Comparison of ENCODE assay signal across 8 cellular contexts in genomic region chr18:79069792-79070151, GRCh38. TPM values are rescaled to one million over a fixed set of nuclear protein-coding genes. Genes with fewer than 3 reads are reported as not detected.
A peak's percentile ranks its signal among the peaks of the same experiment; 100 is the strongest.
DNase-seq lines count a peak whose midpoint lies in the region; ATAC-seq and TF ChIP-seq lines count a peak whose summit lies in the region.

No MANE protein-coding gene starts in this region.

- RAD21 ChIA-PET in HCT116 (lab: Charles Lee; ENCODE audit: low non-redundant PET in 1 of 2, low total read pairs in 2 of 2, uncharacterized antibody in 2 of 2, unreplicated experiment in 2 of 2): no interaction called here

- peaks cover 40% of the 10 kb centered on the region for H3K79me2 ChIP-seq in HCT116 (ENCODE audit: insufficient read depth, low read length)

- H4K20me1 ChIP-seq in HCT116 (ENCODE audit: insufficient read depth): no peaks in the 10 kb centered on the region

- TF ChIP-seq RAD21 in HCT116 (IDR thresholded peaks at IDR 0.05; ENCODE audit: low read depth): no peak
- TF ChIP-seq RAD21 in liver (IDR thresholded peaks at IDR 0.05): no peak

- CTCF ChIA-PET in AG04449 (lab: Yijun Ruan, JAX): no interaction called here
- CTCF ChIA-PET in HCT116 (lab: Charles Lee): no interaction called here

- BruUV-seq in HCT116 (replicated peaks; lab: Mats Ljungman, UMichigan): no TSS peak

- H2AFZ ChIP-seq in HCT116 (ENCODE audit: low read depth, low read length, poor library complexity, severe bottlenecking): no peak overlapping the region

- H3K9ac ChIP-seq in HCT116 (ENCODE audit: low read length): peak overlapping the region; percentile 84
- H3K9ac ChIP-seq in liver (ENCODE audit: low read depth in 1 of 2, low read length in 2 of 2): peak overlapping the region; percentile 52 to 96

- DNase-seq in AG04449 (ENCODE audit: low read depth, low spot score): no peak
- DNase-seq in HCT116 (ENCODE audit: low read depth, low spot score): no peak
- no peak for DNase-seq in tibial nerve (ENCODE audit: low spot score in 2 of 2)
- no peak for DNase-seq in ecto neural progenitor cell (ENCODE audit: low spot score)
- no peak for DNase-seq in KBM-7
- DNase-seq in activated CD4-positive, CD25-positive, alpha-beta regulatory T cell (lab: John Stamatoyannopoulos, UW): no peak

- no peak for ATAC-seq in HCT116

- in situ Hi-C loops in KBM-7 (cut with MboI; ENCODE audit: low pct_unique_long_range_greater_than_20kb, low sequenced_read_pairs): no loop called here

- TF ChIP-seq CTCF in AG04449 (IDR thresholded peaks at IDR 0.05; ENCODE audit: insufficient read depth, low read length, missing control alignments) (no peak), HCT116 (IDR thresholded peaks at IDR 0.05 in 2 of 3, conservative IDR thresholded peaks at IDR 0.05 in 1 of 3; ENCODE audit: borderline replicate concordance in 1 of 3, insufficient read depth in 1 of 3, low read depth in 2 of 3, low read length in 2 of 3) (no peak), liver (IDR thresholded peaks at IDR 0.05; ENCODE audit: low read depth, low read length, missing input control) (no peak), tibial nerve (IDR thresholded peaks at IDR 0.05) (no peak)

- H3K4me3 ChIP-seq in AG04449 (ENCODE audit: low read depth, low read length) (peak overlapping the region; percentile 76), HCT116 (replicated peaks in 1 of 2; ENCODE audit: low read depth in 1 of 2, low read length in 2 of 2) (peak overlapping the region; percentile 73 to 82), liver (ENCODE audit: low read depth in 1 of 3, low read length in 3 of 3) (peak overlapping the region; percentile 73 to 100 (median 76)), tibial nerve (peak overlapping the region; percentile 65 to 100 (median 97))

- no peak for TF ChIP-seq EP300 in tibial nerve (IDR thresholded peaks at IDR 0.05)

- TF ChIP-seq POLR2A in HCT116 (IDR thresholded peaks at IDR 0.05; ENCODE audit: borderline replicate concordance, extremely low read depth, insufficient read depth, insufficient read length): no peak
- no peak for TF ChIP-seq POLR2A in tibial nerve (IDR thresholded peaks at IDR 0.05)

- under 1% methylated on average over 12 of the region's 12 CpGs for WGBS in liver
- WGBS in tibial nerve, 2 donors: 0 to 1% methylated on average over 12 of the region's 12 CpGs

- H3K4me1 ChIP-seq in HCT116 (ENCODE audit: control insufficient read depth in 1 of 2, insufficient read depth in 2 of 2, low read length in 2 of 2): peaks cover 0 to 15% of the 10 kb centered on the region in 2 experiments; a peak in 3 of 4 replicates
- peaks cover 0 to 15% (median 9%) of the 10 kb centered on the region in 4 donors for H3K4me1 ChIP-seq in liver (ENCODE audit: control insufficient read depth in 4 of 4, insufficient read depth in 4 of 4, low read length in 3 of 4)
- peaks cover 0 to 29% (median 3%) of the 10 kb centered on the region in 4 donors for H3K4me1 ChIP-seq in tibial nerve

- H3K9me3 ChIP-seq in HCT116 (ENCODE audit: control insufficient read depth in 1 of 2, insufficient read depth in 1 of 2, low read depth in 1 of 2, low read length in 2 of 2) (peaks cover 0 to 8% of the 10 kb centered on the region in 2 experiments; a peak in 1 of 4 replicates), liver (ENCODE audit: control insufficient read depth in 4 of 4, low read length in 3 of 4) (peaks cover 4 to 14% (median 9%) of the 10 kb centered on the region in 4 donors), tibial nerve (no peaks in the 10 kb centered on the region)

- H3K9me2 ChIP-seq in HCT116 (ENCODE audit: insufficient read depth): no peaks in the 10 kb centered on the region

- intact Hi-C loops in HCT116 (cut with micrococcal nuclease): loop anchor here (1.0 kb wide), 1 partner anchor 177 kb away; no protein-coding TSS in a partner anchor

- H3K27me3 ChIP-seq in HCT116 (ENCODE audit: insufficient read depth, low read length): no peaks in the 10 kb centered on the region
- H3K27me3 ChIP-seq in liver (ENCODE audit: control insufficient read depth in 4 of 4, insufficient read depth in 4 of 4, low read length in 3 of 4): no peaks in the 10 kb centered on the region
- H3K27me3 ChIP-seq in tibial nerve: no peaks in the 10 kb centered on the region

- H3K36me3 ChIP-seq in HCT116 (ENCODE audit: control insufficient read depth in 1 of 2, insufficient read depth in 2 of 2, low read length in 2 of 2) (no peaks in the 10 kb centered on the region), liver (ENCODE audit: control insufficient read depth in 4 of 4, insufficient read depth in 3 of 4, low read depth in 1 of 4, low read length in 3 of 4) (no peaks in the 10 kb centered on the region), tibial nerve (peaks cover 0 to 12% (median 0%) of the 10 kb centered on the region in 3 donors)

- POLR2A ChIA-PET in AG04449 (lab: Yijun Ruan, JAX): no interaction called here
- POLR2A ChIA-PET in HCT116 (lab: Charles Lee): no interaction called here

- H3K27ac ChIP-seq in HCT116 (ENCODE audit: low read depth, low read length) (peak overlapping the region; percentile 85), angular gyrus (ENCODE audit: low read depth, low read length) (peak overlapping the region; percentile 81), liver (ENCODE audit: low read depth in 1 of 2, low read length in 2 of 2) (peak overlapping the region; percentile 92 to 95), tibial nerve (peak overlapping the region; percentile 97 to 98 (median 98))

- peak overlapping the region; percentile 80 for H3K4me2 ChIP-seq in HCT116 (ENCODE audit: low read length)

TF ChIP-seq in HCT116, 20 proteins besides CTCF, POLR2A, EP300 and RAD21:
- TF ChIP-seq SRF (IDR thresholded peaks at IDR 0.05; ENCODE audit: low read depth): no peak
- TF ChIP-seq ATF3 (IDR thresholded peaks at IDR 0.05): no peak
- TF ChIP-seq POLR2AphosphoS5 (IDR thresholded peaks at IDR 0.05; ENCODE audit: low read depth, low read length): no peak
- TF ChIP-seq JUND (IDR thresholded peaks at IDR 0.05): no peak

TF ChIP-seq in liver, 16 proteins besides CTCF, POLR2A, EP300 and RAD21:
- TF ChIP-seq ATF3 (IDR thresholded peaks at IDR 0.05) (no peak), FOXA2 (IDR thresholded peaks at IDR 0.05) (no peak), EGR1 (IDR thresholded peaks at IDR 0.05; ENCODE audit: low read depth in 2 of 2) (no peak), JUND (IDR thresholded peaks at IDR 0.05) (no peak), YY1 (IDR thresholded peaks at IDR 0.05) (no peak), RXRA (IDR thresholded peaks at IDR 0.05) (no peak), ZBTB33 (IDR thresholded peaks at IDR 0.05) (no peak), HNF4G (IDR thresholded peaks at IDR 0.05) (no peak), TAF1 (conservative IDR thresholded peaks at IDR 0.05) (no peak), FOXA1 (IDR thresholded peaks at IDR 0.05) (no peak)

RNA-seq across cellular contexts. Expression of gene ATP9B, which starts 0.6 kb away (rescaled TPM):
- total RNA-seq in HCT116 (2021; ENCODE audit: unreplicated experiment) (17.8 TPM), liver (10 to 100 TPM; 23.1 to 31.4 TPM), tibial nerve (10 to 100 TPM; 56.9 to 68.7 (median 59.8) TPM)
- polyA plus RNA-seq in HCT116 (2012): 6.5 and 10.2 TPM in 2 replicates
- polyA plus RNA-seq in liver: 1 to 10 TPM; 7.1 to 8.0 TPM
